Comparison of ENCODE assay signal across 18 cellular contexts in the genomic region with DNA sequence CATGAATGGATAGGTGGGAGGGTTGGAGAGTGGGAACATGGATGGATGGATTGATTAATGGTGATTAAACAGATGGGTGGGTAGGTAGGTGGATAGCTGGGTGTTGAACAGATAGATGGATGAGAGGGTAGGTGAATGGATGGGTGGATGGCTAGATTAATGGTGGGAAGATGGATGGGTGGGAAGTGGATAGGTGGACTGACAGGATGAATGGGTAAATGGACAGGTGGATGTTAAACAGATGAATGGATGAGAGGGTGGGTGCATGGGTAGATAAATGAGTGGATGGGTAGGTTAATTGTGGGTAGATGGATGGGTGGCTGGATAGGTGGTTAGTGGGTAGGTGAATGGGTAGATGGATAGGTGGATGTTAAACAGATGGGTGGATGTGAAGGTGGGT.
"Had no signal": no experiment of that assay in that cellular context is flagged by ENCODE, and none has a peak within 500 bp of the region (broad histone marks: within the 10 kb centered on the region; RNA-seq: fewer than 3 reads in every experiment).

No MANE protein-coding gene starts in this region.

- H3K27ac ChIP-seq: coronary artery, dorsolateral prefrontal cortex, esophagus muscularis mucosa, foreskin keratinocyte, gastrocnemius medialis, heart right ventricle, left lung, lower lobe of right lung had no signal

- H3K27me3 ChIP-seq: dorsolateral prefrontal cortex, esophagus muscularis mucosa, foreskin keratinocyte, gastrocnemius medialis had no signal

- DNase-seq: dermis blood vessel endothelial cell; dorsolateral prefrontal cortex; effector CD4-positive, alpha-beta T cell; effector memory CD4-positive, alpha-beta T cell; foreskin keratinocyte; gastrocnemius medialis; glutamatergic neuron; head of caudate nucleus; heart right ventricle; hippocampal formation; left cardiac atrium; left lung; left ventricle myocardium superior; lower lobe of right lung; mesenchymal stem cell; mucosa of descending colon had no signal

- ATAC-seq: foreskin keratinocyte, gastrocnemius medialis, heart right ventricle, left cardiac atrium, left ventricle myocardium superior, mucosa of descending colon had no signal

- H3K36me3 ChIP-seq: esophagus muscularis mucosa, gastrocnemius medialis, heart right ventricle, left lung, lower lobe of right lung had no signal

- H3K4me1 ChIP-seq: foreskin keratinocyte, gastrocnemius medialis had no signal

- H3K9me3 ChIP-seq: esophagus muscularis mucosa, gastrocnemius medialis, heart right ventricle, left lung, lower lobe of right lung, mucosa of descending colon had no signal

- H3K4me3 ChIP-seq: coronary artery, dorsolateral prefrontal cortex, esophagus muscularis mucosa, gastrocnemius medialis, heart right ventricle, left lung, lower lobe of right lung, mucosa of descending colon had no signal
